Comparison of ENCODE assay signal across 8 cellular contexts in the genomic region with DNA sequence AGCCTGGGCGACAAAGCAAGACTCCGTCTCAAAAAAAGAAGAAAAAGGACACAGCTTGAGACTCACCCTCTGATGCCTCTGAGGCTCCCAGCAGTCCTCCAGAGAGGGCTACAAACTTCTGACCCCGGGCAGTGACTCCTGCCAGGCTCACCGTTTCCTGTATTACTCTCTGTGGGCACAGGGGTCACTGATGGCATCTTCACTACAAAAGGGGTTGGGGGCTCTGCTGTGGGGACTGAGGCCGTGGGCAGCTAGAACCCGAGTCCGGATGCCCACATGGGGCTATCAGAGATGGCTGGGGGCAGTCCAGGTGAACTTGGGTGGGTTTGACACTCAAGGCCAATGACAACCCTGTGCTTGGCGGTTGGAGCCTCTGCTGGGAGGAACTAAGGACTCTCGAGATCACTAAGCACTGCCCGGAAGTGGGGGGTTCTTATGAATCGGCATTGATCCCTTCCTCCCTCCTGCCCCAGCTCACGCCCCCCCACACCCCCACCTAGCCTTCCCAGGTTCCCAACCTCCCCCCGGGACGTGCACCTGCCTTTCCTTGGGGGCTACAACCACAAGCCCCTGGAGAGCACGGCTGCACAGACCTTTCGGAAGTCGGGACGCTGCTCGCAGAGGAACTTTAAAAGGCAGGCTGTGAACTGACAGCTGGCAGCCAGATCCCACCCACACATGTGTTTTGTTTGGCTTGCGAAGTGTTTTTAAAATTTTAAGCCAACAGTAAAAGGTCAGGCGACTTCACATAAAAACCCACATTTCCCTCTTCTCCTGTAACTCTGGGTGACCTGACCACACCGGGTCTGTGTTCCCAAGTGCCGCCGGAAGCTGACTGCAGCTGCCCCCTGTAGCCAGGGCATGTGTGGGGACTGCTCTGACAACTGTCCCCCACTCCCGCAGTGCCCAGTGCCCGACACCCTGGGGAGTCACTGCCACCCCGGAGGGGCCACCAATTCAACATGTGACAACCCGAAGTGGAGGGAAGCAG. TPM values are rescaled to one million over a fixed set of nuclear protein-coding genes. Genes with fewer than 3 reads are reported as not detected.
DNase-seq lines count a peak whose midpoint lies in the region; ATAC-seq and TF ChIP-seq lines count a peak whose summit lies in the region.

No MANE protein-coding gene starts in this region.

- POLR2A ChIA-PET in activated CD4-positive, alpha-beta memory T cell treated with anti-CD3 and anti-CD28 coated beads, Interleukin-2, amount 10 ng/mL, durations not matched to agents 7 days and 5 days (lab: Charles Lee) = interaction anchor here (0.9 to 2.3 kb wide), 6 partner anchors 7 to 95 kb away, joined by 3 to 8 read pairs (median 5); partner anchors contain the start of gene GTF3C5

- H3K36me3 Mint-ChIP-seq in activated CD4-positive, alpha-beta memory T cell treated with anti-CD3 and anti-CD28 coated beads, Interleukin-2, amount 10 ng/mL, durations not matched to agents 7 days and 5 days (ENCODE audit: low read depth) = peaks cover 43% of the 10 kb centered on the region

- peaks cover 84% of the 10 kb centered on the region for H3K4me1 Mint-ChIP-seq in activated CD4-positive, alpha-beta memory T cell treated with anti-CD3 and anti-CD28 coated beads, Interleukin-2, amount 10 ng/mL, durations not matched to agents 7 days and 5 days

- intact Hi-C loops in Right ventricle myocardium inferior (cut with DNase I) = no loop called here
- intact Hi-C loops in cardiac septum (cut with DNase I) = no loop called here

- H3K4me1 ChIP-seq in suprapubic skin = peaks cover 85% of the 10 kb centered on the region

- no peaks in the 10 kb centered on the region for H3K9me3 ChIP-seq in suprapubic skin

- no peak for TF ChIP-seq CTCF in suprapubic skin (IDR thresholded peaks at IDR 0.05)

- TF ChIP-seq EP300 in suprapubic skin (IDR thresholded peaks at IDR 0.05) = no peak

- peak overlapping the region; percentile 44 for H3K4me3 ChIP-seq in suprapubic skin

- peak overlapping the region; percentile 89 for H3K27ac ChIP-seq in suprapubic skin

- 39% methylated on average over 25 of the region's 28 CpGs for WGBS in suprapubic skin

- H3K27me3 ChIP-seq in suprapubic skin = no peaks in the 10 kb centered on the region

- CTCF ChIA-PET in activated CD4-positive, alpha-beta memory T cell treated with anti-CD3 and anti-CD28 coated beads, Interleukin-2, amount 10 ng/mL, durations not matched to agents 7 days and 5 days (lab: Charles Lee) = interaction anchor here (0.6 to 1.8 kb wide), 3 partner anchors 18 to 960 kb away, joined by 3 to 8 read pairs (median 4); no protein-coding TSS in a partner anchor

- DNase-seq in Right ventricle myocardium inferior (ENCODE audit: missing footprints) (no peak), cardiac septum (ENCODE audit: low spot score) (no peak), hepatic stellate cell (ENCODE audit: low spot score) (peak; percentile 82), suprapubic skin (ENCODE audit: low spot score in 2 of 2) (no peak), SW 1271 (lab: John Stamatoyannopoulos, UW) (no peak)
- no peak for DNase-seq in activated CD4-positive, alpha-beta memory T cell treated with anti-CD3 and anti-CD28 coated beads, Interleukin-2, amount 10 ng/mL, durations not matched to agents 7 days and 5 days

- ATAC-seq in Right ventricle myocardium inferior (peak; percentile 18), GM18517 (IDR thresholded peaks at IDR 0.05; ENCODE audit: unreplicated experiment) (no peak), HG03457 (IDR thresholded peaks at IDR 0.05; ENCODE audit: unreplicated experiment) (no peak)

- H3K9me3 Mint-ChIP-seq in activated CD4-positive, alpha-beta memory T cell treated with anti-CD3 and anti-CD28 coated beads, Interleukin-2, amount 10 ng/mL, durations not matched to agents 7 days and 5 days = no peaks in the 10 kb centered on the region

- H3K4me3 Mint-ChIP-seq in activated CD4-positive, alpha-beta memory T cell treated with anti-CD3 and anti-CD28 coated beads, Interleukin-2, amount 10 ng/mL, durations not matched to agents 7 days and 5 days = peak overlapping the region; percentile 40

- TF ChIP-seq POLR2A in suprapubic skin (IDR thresholded peaks at IDR 0.05) = no peak

- peak overlapping the region; percentile 63 for H3K27ac Mint-ChIP-seq in activated CD4-positive, alpha-beta memory T cell treated with anti-CD3 and anti-CD28 coated beads, Interleukin-2, amount 10 ng/mL, durations not matched to agents 7 days and 5 days

- no peaks in the 10 kb centered on the region for H3K36me3 ChIP-seq in suprapubic skin

- H3K27me3 Mint-ChIP-seq in activated CD4-positive, alpha-beta memory T cell treated with anti-CD3 and anti-CD28 coated beads, Interleukin-2, amount 10 ng/mL, durations not matched to agents 7 days and 5 days = no peaks in the 10 kb centered on the region

RNA-seq across cellular contexts. Expression of gene RALGDS, which starts 5.0 kb away (rescaled TPM):
- total RNA-seq in Right ventricle myocardium inferior (33.7 TPM), cardiac septum (23.9 TPM), suprapubic skin (100 to 1,000 TPM; 173 to 244 (median 212) TPM)
- 100 to 1,000 TPM; 113 to 123 TPM for total RNA-seq in activated CD4-positive, alpha-beta memory T cell treated with anti-CD3 and anti-CD28 coated beads, Interleukin-2, amount 10 ng/mL, durations not matched to agents 7 days and 5 days

RNA-seq across cellular contexts. Expression of gene GBGT1, which starts 37.7 kb away (rescaled TPM):
- total RNA-seq in Right ventricle myocardium inferior (8.2 TPM), cardiac septum (4.6 TPM), suprapubic skin (10 to 100 TPM in 1 of 4 donors, 1 to 10 TPM in 3; 2.6 to 14.6 (median 5.8) TPM)
- 1 to 10 TPM; 2.5 to 3.9 TPM for total RNA-seq in activated CD4-positive, alpha-beta memory T cell treated with anti-CD3 and anti-CD28 coated beads, Interleukin-2, amount 10 ng/mL, durations not matched to agents 7 days and 5 days
